14 cellular contexts compared by ENCODE assay signal in the genomic region with DNA sequence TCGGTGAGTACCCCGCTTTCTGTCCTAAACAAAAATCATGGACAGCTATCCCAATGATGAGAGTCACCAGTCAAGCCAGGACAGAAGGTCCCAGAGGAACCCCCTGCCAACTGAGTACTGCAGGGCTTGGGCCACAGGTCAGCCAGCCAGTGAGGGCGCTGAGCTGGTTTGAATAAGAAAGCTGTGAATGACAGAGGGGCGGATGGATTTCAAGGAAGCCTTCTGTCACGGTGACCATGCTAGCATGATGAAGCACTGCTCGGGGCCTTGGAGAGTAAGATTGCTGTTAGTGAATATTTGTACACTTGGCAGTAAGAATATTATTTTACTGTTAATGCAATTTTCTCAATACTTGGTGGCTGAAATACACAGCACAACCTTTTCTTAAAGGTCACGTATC.
DNase-seq lines count a peak whose midpoint lies in the region; ATAC-seq and TF ChIP-seq lines count a peak whose summit lies in the region.
"Had no signal": no experiment of that assay in that cellular context is flagged by ENCODE, and none has a peak within 500 bp of the region (broad histone marks: within the 10 kb centered on the region; RNA-seq: fewer than 3 reads in every experiment).

No MANE protein-coding gene starts in this region.

- H3K36me3 Mint-ChIP-seq in neural crest cell (ENCODE audit: low read depth) = peaks cover 2% of the 10 kb centered on the region

- no peak for ATAC-seq in HG03045 (IDR thresholded peaks at IDR 0.05; ENCODE audit: unreplicated experiment)
- ATAC-seq in HG03439 (IDR thresholded peaks at IDR 0.05; ENCODE audit: unreplicated experiment) = no peak

- no peaks in the 10 kb centered on the region for H3K27me3 Mint-ChIP-seq in neural crest cell (ENCODE audit: low read depth)

- H3K27ac Mint-ChIP-seq in neural crest cell (ENCODE audit: unreplicated experiment) = peak overlapping the region; percentile 76

- no peak for TF ChIP-seq CTCF in neural crest cell (conservative IDR thresholded peaks at IDR 0.05)

- H3K4me3 Mint-ChIP-seq in neural crest cell = peak overlapping the region; percentile 84

- H3K9me3 Mint-ChIP-seq in neural crest cell = peaks cover 3% of the 10 kb centered on the region

- peak; percentile 61 for DNase-seq in ELF-1 (ENCODE audit: low read depth, low spot score)
- DNase-seq in SK-N-DZ (ENCODE audit: low spot score) = peak; percentile 9
- peak; percentile 38 for DNase-seq in iPS DF 19.7 (ENCODE audit: low read depth, low spot score)
- peak; percentile 45 for DNase-seq in neural crest cell (ENCODE audit: low read depth, low spot score)
- no peak for DNase-seq in OCI-M1 (lab: John Stamatoyannopoulos, UW)
- DNase-seq in medulla oblongata (ENCODE audit: extremely low spot score) = no peak
- DNase-seq: Caco-2, GM23248, NCI-H1092, NCI-H1694, NCI-H2171, SHP77 treated with DMSO at 0.1 percent for 48 hours had no signal

- H3K4me1 Mint-ChIP-seq in neural crest cell = peaks cover 58% of the 10 kb centered on the region

Comparison
In these comparisons a context has a peak if more than half of its experiments do, and no peak if none do; other contexts are left out.
1. DNase-seq: peak in ELF-1 (single experiment), SK-N-DZ (single experiment), iPS DF 19.7 (single experiment) and neural crest cell (single experiment); none in OCI-M1 (single experiment) and medulla oblongata (single experiment).